29 cellular contexts compared by ENCODE assay signal in the genomic region with DNA sequence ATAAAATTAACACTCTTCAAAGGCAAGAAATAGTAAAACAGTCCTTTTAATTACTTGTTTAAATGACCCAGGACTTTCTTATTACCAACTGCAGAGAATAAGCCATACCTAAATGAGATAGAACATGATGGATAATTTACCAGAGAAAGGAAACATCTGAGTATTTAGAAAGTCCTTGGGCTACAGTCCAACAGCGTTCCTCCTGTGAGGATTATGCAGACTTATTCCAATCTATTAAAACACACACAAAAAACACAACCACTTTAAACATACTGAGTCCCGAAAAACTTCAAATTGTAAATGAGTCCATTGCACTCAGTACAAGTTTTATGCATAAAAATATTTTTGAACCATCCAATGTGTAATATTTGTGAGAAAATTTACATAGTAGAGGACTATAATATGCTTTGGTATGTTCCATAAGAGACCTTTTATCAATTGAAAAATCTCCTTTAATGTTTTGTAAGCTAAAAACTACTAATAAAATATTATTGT.
"Had no signal": no experiment of that assay in that cellular context is flagged by ENCODE, and none has a peak within 500 bp of the region (broad histone marks: within the 10 kb centered on the region; RNA-seq: fewer than 3 reads in every experiment).

No MANE protein-coding gene starts in this region.

- DNase-seq: cortex of kidney; effector memory CD4-positive, alpha-beta T cell; esophagus squamous epithelium; foreskin fibroblast; glutamatergic neuron; immature natural killer cell; kidney; left cardiac atrium; left ventricle myocardium superior; mesenchymal stem cell; midbrain; occipital lobe; sigmoid colon; stimulated activated CD4-positive, alpha-beta T cell treated with anti-CD3 and anti-CD28 coated beads, Interleukin-12 subunit alpha, Interleukin-12 subunit beta, amount 100 ng/mL, for 4 hours; stimulated activated CD4-positive, alpha-beta T cell treated with anti-CD3 and anti-CD28 coated beads, Interleukin-4, amount 100 ng/mL, for 1 hour; stimulated activated CD8-positive, alpha-beta memory T cell treated with anti-CD3 and anti-CD28 coated beads, Interleukin-4, amount 100 ng/mL, for 48 hours; stimulated activated naive CD8-positive, alpha-beta T cell treated with anti-CD3 and anti-CD28 coated beads, Interleukin-15, Interleukin-2, amounts not matched to agents 100 U/mL and 50 U/mL, for 24 hours; tibial artery; upper lobe of right lung had no signal

- H3K4me3 Mint-ChIP-seq: central memory CD8-positive, alpha-beta T cell; immature natural killer cell; natural killer cell treated with Interleukin-12 subunit alpha and Interleukin-12 subunit beta and Interleukin-15 and Interleukin-18, amount 100 ng/mL, for 72 hours; stimulated activated effector memory CD8-positive, alpha-beta T cell treated with anti-CD3 and anti-CD28 coated beads, Interleukin-12 subunit alpha, Interleukin-12 subunit beta, amount 100 ng/mL, for 72 hours had no signal

- H3K4me1 ChIP-seq: parathyroid adenoma, prostate gland had no signal

- H3K4me1 Mint-ChIP-seq: immature natural killer cell had no signal

- H3K36me3 ChIP-seq: esophagus squamous epithelium, gastroesophageal sphincter, prostate gland, right atrium auricular region, sigmoid colon, suprapubic skin, tibial artery, upper lobe of right lung had no signal

- H3K79me2 ChIP-seq: parathyroid adenoma had no signal

- H2AFZ ChIP-seq: parathyroid adenoma had no signal

- FAIRE-seq: kidney had no signal

- H3K27me3 Mint-ChIP-seq: central memory CD8-positive, alpha-beta T cell; natural killer cell treated with Interleukin-12 subunit alpha and Interleukin-12 subunit beta and Interleukin-15 and Interleukin-18, amount 100 ng/mL, for 72 hours had no signal

- H3K27ac ChIP-seq: esophagus squamous epithelium, gastroesophageal sphincter, parathyroid adenoma, prostate gland, right atrium auricular region, sigmoid colon, skin epidermis, suprapubic skin, tibial artery, upper lobe of right lung had no signal

- H3K9me3 ChIP-seq: esophagus squamous epithelium, gastroesophageal sphincter, prostate gland, right atrium auricular region, sigmoid colon, suprapubic skin, tibial artery, upper lobe of right lung had no signal

- H3K4me3 ChIP-seq: esophagus squamous epithelium, gastroesophageal sphincter, lung, prostate gland, right atrium auricular region, sigmoid colon, skin epidermis, suprapubic skin, tibial artery, upper lobe of right lung had no signal

- H3K27me3 ChIP-seq: esophagus squamous epithelium, gastroesophageal sphincter, right atrium auricular region, sigmoid colon, suprapubic skin, tibial artery, upper lobe of right lung had no signal

- H3K27ac Mint-ChIP-seq: immature natural killer cell; natural killer cell treated with Interleukin-12 subunit alpha and Interleukin-12 subunit beta and Interleukin-15 and Interleukin-18, amount 100 ng/mL, for 72 hours; stimulated activated effector memory CD8-positive, alpha-beta T cell treated with anti-CD3 and anti-CD28 coated beads, Interleukin-12 subunit alpha, Interleukin-12 subunit beta, amount 100 ng/mL, for 72 hours had no signal

- H3K36me3 Mint-ChIP-seq: immature natural killer cell; natural killer cell treated with Interleukin-12 subunit alpha and Interleukin-12 subunit beta and Interleukin-15 and Interleukin-18, amount 100 ng/mL, for 72 hours; stimulated activated effector memory CD8-positive, alpha-beta T cell treated with anti-CD3 and anti-CD28 coated beads, Interleukin-12 subunit alpha, Interleukin-12 subunit beta, amount 100 ng/mL, for 72 hours had no signal

- H3K9me3 Mint-ChIP-seq: central memory CD8-positive, alpha-beta T cell; natural killer cell treated with Interleukin-12 subunit alpha and Interleukin-12 subunit beta and Interleukin-15 and Interleukin-18, amount 100 ng/mL, for 72 hours; stimulated activated effector memory CD8-positive, alpha-beta T cell treated with anti-CD3 and anti-CD28 coated beads, Interleukin-12 subunit alpha, Interleukin-12 subunit beta, amount 100 ng/mL, for 72 hours had no signal

- H3K9ac ChIP-seq: parathyroid adenoma had no signal
